27 cellular contexts compared by ENCODE assay signal in the genomic region with DNA sequence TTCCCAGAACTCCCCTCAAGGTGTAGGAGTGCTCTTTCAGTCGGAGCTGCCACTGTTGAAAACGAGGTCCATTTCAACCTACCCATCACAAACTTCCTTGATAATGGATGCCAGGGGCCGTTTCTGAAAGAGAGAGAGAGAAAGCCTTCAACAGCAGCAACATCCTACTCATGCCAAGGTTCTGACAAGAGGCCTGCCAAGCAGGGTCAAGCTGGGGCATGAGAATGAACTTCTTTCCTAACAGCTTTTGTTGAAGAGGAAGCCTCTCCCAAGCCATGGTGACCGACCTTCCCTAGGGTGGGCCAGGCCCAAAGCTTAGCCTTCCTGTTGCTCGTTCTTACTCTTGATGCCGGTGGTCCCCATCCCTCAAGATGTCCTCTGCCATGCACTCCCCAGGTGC.
"Had no signal": no experiment of that assay in that cellular context is flagged by ENCODE, and none has a peak within 500 bp of the region (broad histone marks: within the 10 kb centered on the region; RNA-seq: fewer than 3 reads in every experiment).

No MANE protein-coding gene starts in this region.

- H3K4me1 ChIP-seq: foreskin keratinocyte had no signal

- H3K4me3 ChIP-seq: adrenal gland, esophagus muscularis mucosa, gastrocnemius medialis, heart left ventricle had no signal

- H3K27me3 ChIP-seq: adrenal gland, esophagus muscularis mucosa, foreskin keratinocyte, gastrocnemius medialis, heart left ventricle had no signal

- ATAC-seq: activated CD4-positive, alpha-beta T cell treated with anti-CD3 and anti-CD28 coated beads for 36 hours; activated CD8-positive, alpha-beta memory T cell treated with anti-CD3 and anti-CD28 coated beads, Interleukin-2, amount 10 ng/mL, durations not matched to agents 7 days and 5 days; activated CD8-positive, alpha-beta T cell treated with anti-CD3 and anti-CD28 coated beads, Interleukin-2, amount 10 ng/mL, durations not matched to agents 7 days and 5 days; activated naive CD8-positive, alpha-beta T cell treated with anti-CD3 and anti-CD28 coated beads, Interleukin-2, amount 50 U/mL, for 24 hours; effector memory CD8-positive, alpha-beta T cell; foreskin keratinocyte; gastrocnemius medialis; heart left ventricle had no signal

- DNase-seq: activated CD4-positive, alpha-beta memory T cell treated with anti-CD3 and anti-CD28 coated beads for 36 hours; activated CD4-positive, alpha-beta T cell treated with anti-CD3 and anti-CD28 coated beads for 36 hours; activated CD4-positive, alpha-beta T cell treated with anti-CD3 and anti-CD28 coated beads, Interleukin-2, amount 10 ng/mL, durations not matched to agents 24 days and 14 days; activated CD4-positive, CD25-positive, alpha-beta regulatory T cell; activated CD4-positive, CD25-positive, alpha-beta regulatory T cell treated with anti-CD3 and anti-CD28 coated beads, Interleukin-2, amount 50 U/mL, for 72 hours; activated CD8-positive, alpha-beta memory T cell treated with anti-CD3 and anti-CD28 coated beads, Interleukin-2, amount 10 ng/mL, durations not matched to agents 7 days and 5 days; activated CD8-positive, alpha-beta memory T cell treated with anti-CD3 and anti-CD28 coated beads, Interleukin-2, amount 50 U/mL, for 4 hours; activated CD8-positive, alpha-beta T cell treated with anti-CD3 and anti-CD28 coated beads, Interleukin-2, amount 10 ng/mL, durations not matched to agents 7 days and 5 days; activated effector memory CD4-positive, alpha-beta T cell treated with anti-CD3 and anti-CD28 coated beads, Interleukin-2, amount 50 U/mL, for 16 hours; activated naive CD4-positive, alpha-beta T cell treated with anti-CD3 and anti-CD28 coated beads for 36 hours; activated naive CD8-positive, alpha-beta T cell treated with anti-CD3 and anti-CD28 coated beads for 36 hours; activated naive CD8-positive, alpha-beta T cell treated with anti-CD3 and anti-CD28 coated beads, Interleukin-2, amount 50 U/mL, for 24 hours; activated T-cell treated with anti-CD3 and anti-CD28 coated beads, Interleukin-2, amount 50 U/mL, for 1 hour; activated T-cell treated with anti-CD3 and anti-CD28 coated beads, Interleukin-2, amount 50 U/mL, for 48 hours; aorta; cortex of kidney; dermis blood vessel endothelial cell; effector CD4-positive, alpha-beta T cell; effector memory CD8-positive, alpha-beta T cell; erythroblast; foreskin keratinocyte; gastrocnemius medialis; glutamatergic neuron; heart left ventricle; T1000 had no signal

- H3K27ac ChIP-seq: esophagus muscularis mucosa, foreskin keratinocyte, gastrocnemius medialis had no signal

- H3K9me3 ChIP-seq: adrenal gland, esophagus muscularis mucosa, gastrocnemius medialis, heart left ventricle had no signal
